ENCODE assay signal across 7 cellular contexts in the genomic region with DNA sequence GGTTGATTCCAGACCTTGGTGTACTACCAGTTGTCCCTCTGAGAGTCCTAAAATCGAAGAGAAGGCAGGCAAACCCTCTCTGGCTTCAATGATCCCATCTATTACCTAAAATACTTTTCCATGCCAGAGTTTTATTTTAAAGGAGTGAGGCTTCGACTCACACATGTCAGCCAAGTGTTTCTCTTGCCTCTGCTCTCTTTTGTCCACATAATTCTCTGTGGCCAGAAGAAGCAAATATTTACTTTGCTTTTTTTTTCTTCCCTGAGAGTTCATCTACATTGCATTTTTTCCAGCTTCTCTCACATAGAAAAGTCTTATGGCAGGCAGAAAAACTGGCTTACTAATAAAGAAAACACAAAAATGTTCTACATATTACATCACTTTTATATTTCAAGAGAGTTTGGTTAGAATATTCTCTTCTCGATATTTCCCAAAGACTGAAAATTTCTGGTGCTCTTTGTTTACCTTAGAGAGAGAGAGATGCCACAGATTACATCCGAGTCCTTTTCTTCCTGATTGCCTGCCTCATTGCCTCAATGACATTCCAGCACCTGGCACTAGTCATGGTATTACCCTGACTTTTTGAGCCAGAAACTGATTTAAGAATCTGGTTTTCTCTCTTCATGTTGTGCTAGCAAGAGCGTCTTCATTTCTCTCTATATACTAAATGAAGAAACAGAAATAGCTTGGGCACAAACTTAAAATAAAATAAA.
DNase-seq lines count a peak whose midpoint lies in the region; ATAC-seq and TF ChIP-seq lines count a peak whose summit lies in the region.
"Not testable (repeated sequence)": the region's sequence is repeated elsewhere in the genome, so short reads cannot be mapped to it uniquely, and the experiment has no call there.

No MANE protein-coding gene starts in this region.

- WGBS in mesenchymal stem cell: 53% methylated on average over 4 of the region's 5 CpGs

- H3K36me3 Mint-ChIP-seq in stimulated activated effector memory CD8-positive, alpha-beta T cell treated with anti-CD3 and anti-CD28 coated beads, Interleukin-12 subunit alpha, Interleukin-12 subunit beta, amount 100 ng/mL, for 72 hours: not testable (repeated sequence)

- POLR2A ChIA-PET in PC-3 (lab: Charles Lee; ENCODE audit: unreplicated experiment): not testable (repeated sequence)

- not testable (repeated sequence) for H3K9me3 ChIP-seq in PC-3 (ENCODE audit: low read length); mesenchymal stem cell (ENCODE audit: control insufficient read depth, low read length)

- H3K14ac ChIP-seq in mesenchymal stem cell (ENCODE audit: low read length in 2 of 2): not testable (repeated sequence)

- in situ Hi-C loops in brain microvascular endothelial cell (cut with HindIII; ENCODE audit: low pct_ligation_motif_present, low sequenced_read_pairs): not testable (repeated sequence)

- not testable (repeated sequence) for H3K27ac Mint-ChIP-seq in stimulated activated effector memory CD8-positive, alpha-beta T cell treated with anti-CD3 and anti-CD28 coated beads, Interleukin-12 subunit alpha, Interleukin-12 subunit beta, amount 100 ng/mL, for 72 hours

- not testable (repeated sequence) for H3K4me3 ChIP-seq in ACC112 (ENCODE audit: low read depth, low read length); PC-3 (ENCODE audit: low read length); brain microvascular endothelial cell (ENCODE audit: low read depth, low read length); mesenchymal stem cell (ENCODE audit: insufficient read depth in 1 of 2, low read depth in 1 of 2, low read length in 2 of 2)

- not testable (repeated sequence) for H4K91ac ChIP-seq in mesenchymal stem cell (ENCODE audit: low read length)

- not testable (repeated sequence) for H2BK15ac ChIP-seq in mesenchymal stem cell (ENCODE audit: low read depth, poor library complexity, severe bottlenecking)

- not testable (repeated sequence) for H3K79me2 ChIP-seq in ACC112 (ENCODE audit: control insufficient read depth, insufficient read depth, low read length, unreplicated experiment); PC-3 (ENCODE audit: low read length)

- not testable (repeated sequence) for H3K36me3 ChIP-seq in ACC112 (ENCODE audit: insufficient read depth, low read length); PC-3 (ENCODE audit: low read depth, low read length); brain microvascular endothelial cell (replicated peaks); mesenchymal stem cell (ENCODE audit: control insufficient read depth in 1 of 2, insufficient read depth in 2 of 2, low read depth in 1 of 2, low read length in 2 of 2)

- not testable (repeated sequence) for H3K9me2 ChIP-seq in PC-3 (replicated peaks; ENCODE audit: low read length)

- H4K8ac ChIP-seq in mesenchymal stem cell (ENCODE audit: low read length): not testable (repeated sequence)

- not testable (repeated sequence) for H3K18ac ChIP-seq in mesenchymal stem cell (ENCODE audit: low read depth in 1 of 2, low read length in 2 of 2)

- not testable (repeated sequence) for H3K23ac ChIP-seq in mesenchymal stem cell (ENCODE audit: low read length in 2 of 2)

- H4K20me1 ChIP-seq in PC-3 (ENCODE audit: low read length): not testable (repeated sequence)

- not testable (repeated sequence) for TF ChIP-seq CTCF in PC-3 (conservative IDR thresholded peaks at IDR 0.05; ENCODE audit: low read depth, low read length); brain microvascular endothelial cell (IDR thresholded peaks at IDR 0.05; ENCODE audit: low read depth, low read length, missing control alignments)

- DNase-seq in H4 (ENCODE audit: low spot score): peak; percentile 23
- peak; percentile 54 for DNase-seq in PC-3
- peak; percentile 11 for DNase-seq in brain microvascular endothelial cell
- DNase-seq in glomerular visceral epithelial cell (ENCODE audit: extremely low spot score): peak; percentile 12
- DNase-seq in mesenchymal stem cell; stimulated activated effector memory CD8-positive, alpha-beta T cell treated with anti-CD3 and anti-CD28 coated beads, Interleukin-12 subunit alpha, Interleukin-12 subunit beta, amount 100 ng/mL, for 72 hours (ENCODE audit: low spot score in 2 of 2): not testable (repeated sequence)

- H3K79me1 ChIP-seq in mesenchymal stem cell (replicated peaks; ENCODE audit: low read length, poor library complexity, severe bottlenecking): not testable (repeated sequence)

- H3K9ac ChIP-seq in PC-3 (ENCODE audit: low read length); mesenchymal stem cell (ENCODE audit: low read length): not testable (repeated sequence)

- not testable (repeated sequence) for H3K4me1 ChIP-seq in ACC112 (ENCODE audit: control insufficient read depth, insufficient read depth, low read length, unreplicated experiment); mesenchymal stem cell (ENCODE audit: control insufficient read depth, insufficient read depth, low read depth, low read length)
- peaks cover 17% of the 10 kb centered on the region for H3K4me1 ChIP-seq in PC-3 (ENCODE audit: insufficient read depth, low read length)

- H3K4me3 Mint-ChIP-seq in stimulated activated effector memory CD8-positive, alpha-beta T cell treated with anti-CD3 and anti-CD28 coated beads, Interleukin-12 subunit alpha, Interleukin-12 subunit beta, amount 100 ng/mL, for 72 hours: not testable (repeated sequence)

- not testable (repeated sequence) for H2AFZ ChIP-seq in ACC112 (ENCODE audit: low read length, unreplicated experiment); PC-3 (ENCODE audit: low read length); mesenchymal stem cell (ENCODE audit: low read depth, low read length)

- not testable (repeated sequence) for H2BK5ac ChIP-seq in mesenchymal stem cell (ENCODE audit: low read depth, low read length, poor library complexity, severe bottlenecking)

- H3F3A ChIP-seq in PC-3 (ENCODE audit: low read length, unreplicated experiment): not testable (repeated sequence)

- not testable (repeated sequence) for BruUV-seq in PC-3 (replicated peaks; lab: Mats Ljungman, UMichigan)

- not testable (repeated sequence) for H3K4ac ChIP-seq in mesenchymal stem cell (ENCODE audit: low read depth in 1 of 2, low read length in 2 of 2)

- not testable (repeated sequence) for H2AK5ac ChIP-seq in mesenchymal stem cell (ENCODE audit: low read length, severe bottlenecking)

- not testable (repeated sequence) for H3K9me3 Mint-ChIP-seq in stimulated activated effector memory CD8-positive, alpha-beta T cell treated with anti-CD3 and anti-CD28 coated beads, Interleukin-12 subunit alpha, Interleukin-12 subunit beta, amount 100 ng/mL, for 72 hours

- peak overlapping the region; percentile 62 for H3K4me2 ChIP-seq in PC-3 (ENCODE audit: low read length)
- not testable (repeated sequence) for H3K4me2 ChIP-seq in mesenchymal stem cell (ENCODE audit: low read length, poor library complexity, severe bottlenecking)

- intact Hi-C loops in PC-3 (cut with micrococcal nuclease): not testable (repeated sequence)

- CTCF ChIA-PET in PC-3 (lab: Charles Lee): not testable (repeated sequence)

- ATAC-seq in PC-3: peak; percentile 89
- ATAC-seq in stimulated activated effector memory CD8-positive, alpha-beta T cell treated with anti-CD3 and anti-CD28 coated beads, Interleukin-12 subunit alpha, Interleukin-12 subunit beta, amount 100 ng/mL, for 72 hours: peak; percentile 19

- not testable (repeated sequence) for H3K27me3 ChIP-seq in ACC112 (ENCODE audit: insufficient read depth, low read length); PC-3 (ENCODE audit: low read length); brain microvascular endothelial cell (replicated peaks); mesenchymal stem cell (ENCODE audit: control insufficient read depth in 1 of 2, insufficient read depth in 1 of 2, low read length in 2 of 2)

- not testable (repeated sequence) for H2BK12ac ChIP-seq in mesenchymal stem cell (ENCODE audit: low read length in 2 of 2)

- H2BK120ac ChIP-seq in mesenchymal stem cell (ENCODE audit: low read depth, low read length): not testable (repeated sequence)

- H3K27ac ChIP-seq in ACC112 (ENCODE audit: low read depth, low read length): peak overlapping the region; percentile 51
- H3K27ac ChIP-seq in PC-3 (ENCODE audit: low read length): peak overlapping the region; percentile 52; the same call in 1 of the 2 replicates
- H3K27ac ChIP-seq in brain microvascular endothelial cell: peak overlapping the region; percentile 75
- peak overlapping the region; percentile 79 for H3K27ac ChIP-seq in mesenchymal stem cell (ENCODE audit: low read length, poor library complexity, severe bottlenecking)

- not testable (repeated sequence) for H3K4me1 Mint-ChIP-seq in stimulated activated effector memory CD8-positive, alpha-beta T cell treated with anti-CD3 and anti-CD28 coated beads, Interleukin-12 subunit alpha, Interleukin-12 subunit beta, amount 100 ng/mL, for 72 hours
